Comparison of ENCODE assay signal across 23 cellular contexts in the genomic region with DNA sequence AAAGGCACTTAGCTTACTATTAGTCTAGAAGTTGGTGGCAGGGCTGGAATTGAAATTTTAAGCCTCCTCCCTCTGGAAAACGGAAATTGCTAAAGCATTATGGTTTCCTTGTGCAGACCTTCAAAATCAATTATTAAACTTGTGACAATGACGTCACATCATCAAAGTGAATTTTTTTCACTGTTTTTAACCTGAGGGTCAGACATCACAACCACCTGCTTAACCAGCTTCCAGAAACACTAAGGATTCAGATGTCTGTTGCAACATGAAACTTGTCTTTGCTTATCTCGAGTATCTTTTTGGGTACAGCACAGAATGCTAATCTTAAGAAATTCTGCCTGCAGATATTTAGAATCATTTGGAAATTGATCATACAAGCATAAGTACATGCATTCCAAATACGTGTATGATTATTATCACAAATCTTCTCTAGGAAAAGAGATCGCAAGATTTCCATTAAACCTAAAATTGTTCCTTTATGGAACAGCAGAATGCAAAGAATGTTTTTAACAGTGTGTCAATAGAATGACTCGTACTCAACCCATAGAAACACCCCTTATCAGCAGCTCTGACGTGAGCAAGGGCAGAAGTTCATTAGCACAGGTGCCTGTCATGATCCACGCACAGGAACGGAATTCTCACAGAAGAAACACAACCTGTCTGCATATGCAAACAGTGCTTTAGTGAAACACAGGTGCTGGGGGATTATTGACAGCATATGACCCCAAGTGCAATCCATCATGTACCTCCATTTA. TPM values are rescaled to one million over a fixed set of nuclear protein-coding genes. Genes with fewer than 3 reads are reported as not detected.
DNase-seq lines count a peak whose midpoint lies in the region; ATAC-seq and TF ChIP-seq lines count a peak whose summit lies in the region.
"Had no signal": no experiment of that assay in that cellular context is flagged by ENCODE, and none has a peak within 500 bp of the region (broad histone marks: within the 10 kb centered on the region; RNA-seq: fewer than 3 reads in every experiment).

No MANE protein-coding gene starts in this region.

- H2BK120ac ChIP-seq in mesenchymal stem cell (ENCODE audit: low read depth, low read length), result no peak overlapping the region

- no peak overlapping the region for H2BK12ac ChIP-seq in mesenchymal stem cell (ENCODE audit: low read length in 2 of 2)

- no peak for DNase-seq in cardiac muscle cell (ENCODE audit: low read depth in 1 of 2, low spot score in 1 of 2)
- DNase-seq in Right ventricle myocardium inferior (ENCODE audit: missing footprints), result no peak
- DNase-seq in brain microvascular endothelial cell, result peak; percentile 86
- no peak for DNase-seq in lower lobe of right lung
- DNase-seq in mesenchymal stem cell, result no peak
- no peak for DNase-seq in stimulated activated CD4-positive, alpha-beta T cell treated with anti-CD3 and anti-CD28 coated beads, Interleukin-4, amount 100 ng/mL, for 4 hours
- no peak for DNase-seq in NCI-H128 (lab: John Stamatoyannopoulos, UW; ENCODE audit: unreplicated experiment)
- no peak for DNase-seq in NCI-H2227 treated with DMSO at 0.1 percent for 48 hours (lab: John Stamatoyannopoulos, UW)
- DNase-seq: activated CD4-positive, alpha-beta memory T cell treated with anti-CD3 and anti-CD28 coated beads, Interleukin-2, amount 10 ng/mL, durations not matched to agents 7 days and 5 days; activated T-cell treated with anti-CD3 and anti-CD28 coated beads, Interleukin-2, amount 50 U/mL, for 24 hours; CD4-positive, CD25-positive, alpha-beta regulatory T cell; effector CD4-positive, alpha-beta T cell; hippocampal formation; NCI-H1930; NCI-H510A; SHP77; T-helper 17 cell; tibial artery had no signal

- ATAC-seq in Right ventricle myocardium inferior (no peak), lower lobe of right lung (peak in 1 of 2 donors; percentile 61)
- ATAC-seq: body of pancreas; stimulated activated effector memory CD8-positive, alpha-beta T cell treated with anti-CD3 and anti-CD28 coated beads, Interleukin-12 subunit alpha, Interleukin-12 subunit beta, amount 100 ng/mL, for 72 hours; T-helper 17 cell; WTC11 had no signal

- no peak overlapping the region for H2AFZ ChIP-seq in mesenchymal stem cell (ENCODE audit: low read depth, low read length)

- H2BK15ac ChIP-seq in mesenchymal stem cell (ENCODE audit: low read depth, poor library complexity, severe bottlenecking), result no peak overlapping the region

- H3K27me3 ChIP-seq in cardiac muscle cell, result no peaks in the 10 kb centered on the region
- H3K27me3 ChIP-seq in brain microvascular endothelial cell (replicated peaks), result no peaks in the 10 kb centered on the region
- no peaks in the 10 kb centered on the region for H3K27me3 ChIP-seq in lower lobe of right lung (ENCODE audit: low read depth)
- H3K27me3 ChIP-seq in mesenchymal stem cell (ENCODE audit: control insufficient read depth in 1 of 2, insufficient read depth in 1 of 2, low read length in 2 of 2), result no peaks in the 10 kb centered on the region
- H3K27me3 ChIP-seq: body of pancreas, tibial artery had no signal

- H3K9me3 ChIP-seq in cardiac muscle cell (ENCODE audit: low read depth), result no peaks in the 10 kb centered on the region
- H3K9me3 ChIP-seq in lower lobe of right lung, result peaks cover 12% of the 10 kb centered on the region
- H3K9me3 ChIP-seq in mesenchymal stem cell (ENCODE audit: control insufficient read depth, low read length), result peaks cover 18% of the 10 kb centered on the region

- TF ChIP-seq CTCF in cardiac muscle cell (IDR thresholded peaks at IDR 0.05; ENCODE audit: low read depth, low read length) (no peak), brain microvascular endothelial cell (IDR thresholded peaks at IDR 0.05; ENCODE audit: low read depth, low read length, missing control alignments) (no peak), lower lobe of right lung (IDR thresholded peaks at IDR 0.05) (no peak)

- H3K23ac ChIP-seq in mesenchymal stem cell (ENCODE audit: low read length in 2 of 2), result no peak overlapping the region

- H3K4me3 ChIP-seq in cardiac muscle cell (no peak overlapping the region), brain microvascular endothelial cell (ENCODE audit: low read depth, low read length) (no peak overlapping the region), lower lobe of right lung (peak overlapping the region; percentile 31), mesenchymal stem cell (ENCODE audit: insufficient read depth in 1 of 2, low read depth in 1 of 2, low read length in 2 of 2) (no peak overlapping the region)
- H3K4me3 ChIP-seq: body of pancreas, tibial artery had no signal

- H4K8ac ChIP-seq in mesenchymal stem cell (ENCODE audit: low read length), result no peak overlapping the region

- no peak overlapping the region for H3K14ac ChIP-seq in mesenchymal stem cell (ENCODE audit: low read length in 2 of 2)

- H3K36me3 ChIP-seq in cardiac muscle cell, result no peaks in the 10 kb centered on the region
- no peaks in the 10 kb centered on the region for H3K36me3 ChIP-seq in brain microvascular endothelial cell (replicated peaks)
- H3K36me3 ChIP-seq in lower lobe of right lung, result no peaks in the 10 kb centered on the region
- peaks cover 8 to 13% of the 10 kb centered on the region in 2 experiments for H3K36me3 ChIP-seq in mesenchymal stem cell (ENCODE audit: control insufficient read depth in 1 of 2, insufficient read depth in 2 of 2, low read depth in 1 of 2, low read length in 2 of 2)

- intact Hi-C loops in Right ventricle myocardium inferior (cut with DNase I), result loop anchor here (10.0 kb wide), 1 partner anchor 169 kb away; no protein-coding TSS in a partner anchor
- intact Hi-C loops in lower lobe of right lung (cut with DNase I), result no loop called here

- no peak overlapping the region for H3K18ac ChIP-seq in mesenchymal stem cell (ENCODE audit: low read depth in 1 of 2, low read length in 2 of 2)

- H2BK5ac ChIP-seq in mesenchymal stem cell (ENCODE audit: low read depth, low read length, poor library complexity, severe bottlenecking), result no peak overlapping the region

- H3K27ac ChIP-seq in cardiac muscle cell (peak overlapping the region; percentile 49), brain microvascular endothelial cell (peak overlapping the region; percentile 70), lower lobe of right lung (peak overlapping the region; percentile 96), mesenchymal stem cell (ENCODE audit: low read length, poor library complexity, severe bottlenecking) (no peak overlapping the region)
- H3K27ac ChIP-seq: body of pancreas, tibial artery had no signal

- in situ Hi-C loops in brain microvascular endothelial cell (cut with HindIII; ENCODE audit: low pct_ligation_motif_present, low sequenced_read_pairs), result no loop called here

- no peak overlapping the region for H3K9ac ChIP-seq in mesenchymal stem cell (ENCODE audit: low read length)

- no peak overlapping the region for H4K91ac ChIP-seq in mesenchymal stem cell (ENCODE audit: low read length)

- H3K79me1 ChIP-seq in mesenchymal stem cell (replicated peaks; ENCODE audit: low read length, poor library complexity, severe bottlenecking), result peaks cover 26% of the 10 kb centered on the region

- H3K4me1 ChIP-seq in cardiac muscle cell (ENCODE audit: low read depth), result peaks cover 9% of the 10 kb centered on the region
- H3K4me1 ChIP-seq in lower lobe of right lung, result peaks cover 25% of the 10 kb centered on the region
- peaks cover 9% of the 10 kb centered on the region for H3K4me1 ChIP-seq in mesenchymal stem cell (ENCODE audit: control insufficient read depth, insufficient read depth, low read depth, low read length)

- H3K4me2 ChIP-seq in mesenchymal stem cell (ENCODE audit: low read length, poor library complexity, severe bottlenecking), result no peak overlapping the region

- no peak overlapping the region for H3K4ac ChIP-seq in mesenchymal stem cell (ENCODE audit: low read depth in 1 of 2, low read length in 2 of 2)

- no peak overlapping the region for H2AK5ac ChIP-seq in mesenchymal stem cell (ENCODE audit: low read length, severe bottlenecking)

- 79% methylated on average over 7 of the region's 9 CpGs for WGBS in mesenchymal stem cell

RNA-seq across cellular contexts. Expression of a gene that starts 4.1 kb away (rescaled TPM):
- total RNA-seq in cardiac muscle cell, result 34.4 and 49.7 TPM in 2 replicates
- 42.1 and 51.2 TPM in 2 replicates for polyA plus RNA-seq in cardiac muscle cell
- total RNA-seq in Right ventricle myocardium inferior, result 29.3 TPM
- 28.9 TPM for total RNA-seq in lower lobe of right lung
- 33.3 TPM for polyA plus RNA-seq in mesenchymal stem cell (2013, experiment 1 of 2)
- 29.9 TPM for polyA plus RNA-seq in mesenchymal stem cell (2013, experiment 2 of 2)

RNA-seq across cellular contexts. Expression of a gene that starts 41.5 kb away (rescaled TPM):
- total RNA-seq in cardiac muscle cell (not detected in 2 replicates), Right ventricle myocardium inferior (0.30 TPM), lower lobe of right lung (not detected)
- 0.20 TPM in 1 of 2 replicates, not detected in the other for polyA plus RNA-seq in cardiac muscle cell
- polyA plus RNA-seq in mesenchymal stem cell (2013, experiment 1 of 2), result not detected
- polyA plus RNA-seq in mesenchymal stem cell (2013, experiment 2 of 2), result not detected
- total RNA-seq: activated CD4-positive, alpha-beta memory T cell treated with anti-CD3 and anti-CD28 coated beads, Interleukin-2, amount 10 ng/mL, durations not matched to agents 7 days and 5 days; body of pancreas; CD4-positive, CD25-positive, alpha-beta regulatory T cell; osteocyte; T-helper 17 cell; WTC11 had no signal
- polyA plus RNA-seq: CD4-positive, CD25-positive, alpha-beta regulatory T cell; IgD-negative memory B cell had no signal

RNA-seq across cellular contexts. Expression of a gene that starts 52.6 kb away (rescaled TPM):
- total RNA-seq in cardiac muscle cell (35.3 and 36.2 TPM in 2 replicates), Right ventricle myocardium inferior (58.9 TPM), lower lobe of right lung (114 TPM)
- polyA plus RNA-seq in cardiac muscle cell, result 23.4 and 43.2 TPM in 2 replicates
- 19.0 TPM for polyA plus RNA-seq in mesenchymal stem cell (2013, experiment 1 of 2)
- 18.3 TPM for polyA plus RNA-seq in mesenchymal stem cell (2013, experiment 2 of 2)
